In genomic region chr14:91867316-91867988, GRCh38 we compare ENCODE assay signal across 8 cellular contexts. TPM values are rescaled to one million over a fixed set of nuclear protein-coding genes. Genes with fewer than 3 reads are reported as not detected.
DNase-seq lines count a peak whose midpoint lies in the region; ATAC-seq and TF ChIP-seq lines count a peak whose summit lies in the region.

TSS of gene TC2N (minus strand) at chr14:91867536. CDS start at chr14:91813769, 53,767 bp downstream.

- no peaks in the 10 kb centered on the region for H3K9me3 Mint-ChIP-seq in Caco-2 (ENCODE audit: unreplicated experiment)
- H3K9me3 Mint-ChIP-seq in activated naive CD4-positive, alpha-beta T cell treated with anti-CD3 and anti-CD28 coated beads, Interleukin-2, amount 50 U/mL, for 24 hours, result no peaks in the 10 kb centered on the region

- no peak within 1 kb of the TSS for H3K18ac ChIP-seq in neuronal stem cell (ENCODE audit: low read length)

- H3K9me2 ChIP-seq in MM.1S (replicated peaks; ENCODE audit: insufficient read depth, low read length), result no peaks in the 10 kb centered on the region

- H3K4me1 ChIP-seq in Caco-2 (peaks cover 8% of the 10 kb centered on the region), MM.1S (ENCODE audit: low read length) (peaks cover 11% of the 10 kb centered on the region; the same call in 1 of the 2 replicates), neuronal stem cell (ENCODE audit: control insufficient read depth in 2 of 2, insufficient read depth in 1 of 2, low read depth in 1 of 2, low read length in 2 of 2) (no peaks in the 10 kb centered on the region)

- TF ChIP-seq CTCF in Caco-2 (IDR thresholded peaks at IDR 0.05; ENCODE audit: insufficient read depth in 1 of 2, low read depth in 1 of 2, low read length in 1 of 2, severe bottlenecking in 1 of 2, unreplicated experiment in 1 of 2), result no peak
- TF ChIP-seq CTCF in MM.1S (IDR thresholded peaks at IDR 0.05; ENCODE audit: low read length), result no peak

- no peak within 1 kb of the TSS for H3K23ac ChIP-seq in neuronal stem cell (ENCODE audit: low read depth, low read length, poor library complexity)

- H3K79me1 ChIP-seq in neuronal stem cell (ENCODE audit: low read depth, low read length), result no peaks in the 10 kb centered on the region

- H2BK12ac ChIP-seq in neuronal stem cell (ENCODE audit: low read length), result no peak within 1 kb of the TSS

- no peaks in the 10 kb centered on the region for H3K9me3 ChIP-seq in Caco-2
- no peaks in the 10 kb centered on the region for H3K9me3 ChIP-seq in MM.1S (replicated peaks; ENCODE audit: insufficient read depth, low read length)
- H3K9me3 ChIP-seq in neuronal stem cell (replicated peaks in 1 of 2; ENCODE audit: control insufficient read depth in 2 of 2, insufficient read depth in 1 of 2, low read depth in 1 of 2, low read length in 2 of 2), result no peaks in the 10 kb centered on the region

- peaks cover 15% of the 10 kb centered on the region for H3K4me1 Mint-ChIP-seq in Caco-2 (ENCODE audit: low read depth, unreplicated experiment)
- peaks cover 94% of the 10 kb centered on the region for H3K4me1 Mint-ChIP-seq in activated naive CD4-positive, alpha-beta T cell treated with anti-CD3 and anti-CD28 coated beads, Interleukin-2, amount 50 U/mL, for 24 hours

- ATAC-seq in GM19467 (IDR thresholded peaks at IDR 0.05; ENCODE audit: unreplicated experiment), result no peak

- H2AK5ac ChIP-seq in neuronal stem cell (ENCODE audit: low read depth, low read length), result no peak within 1 kb of the TSS

- H3K27me3 ChIP-seq in Caco-2 (replicated peaks; ENCODE audit: control insufficient read depth, insufficient read depth, low read length) (no peaks in the 10 kb centered on the region), MM.1S (replicated peaks; ENCODE audit: insufficient read depth, low read length) (no peaks in the 10 kb centered on the region; the same call in 1 of the 2 replicates), neuronal stem cell (ENCODE audit: control insufficient read depth in 3 of 3, insufficient read depth in 3 of 3, low read depth in 1 of 3, low read length in 3 of 3) (peaks cover 0 to 6% (median 0%) of the 10 kb centered on the region in 3 experiments)

- H3K4ac ChIP-seq in neuronal stem cell (ENCODE audit: low read length), result no peak within 1 kb of the TSS

- POLR2A ChIA-PET in Caco-2 (lab: Charles Lee), result no interaction called here

- BruUV-seq in Caco-2 (replicated peaks; lab: Mats Ljungman, UMichigan), result no TSS peak

- H4K91ac ChIP-seq in neuronal stem cell (ENCODE audit: low read depth, low read length, poor library complexity), result no peak within 1 kb of the TSS

- H3K4me2 ChIP-seq in MM.1S (ENCODE audit: low read depth, low read length) (peak within 1 kb of the TSS; percentile 32; the same call in 1 of the 2 replicates), neuronal stem cell (ENCODE audit: insufficient read depth, low read length, poor library complexity, severe bottlenecking) (no peak within 1 kb of the TSS)

- peaks cover 7% of the 10 kb centered on the region; the same call in 1 of the 2 replicates for H3F3A ChIP-seq in MM.1S (ENCODE audit: insufficient read depth, low read length)

- no peak within 1 kb of the TSS for H3K14ac ChIP-seq in neuronal stem cell (ENCODE audit: low read length)

- H3K36me3 ChIP-seq in Caco-2 (ENCODE audit: control insufficient read depth, insufficient read depth, low read length) (no peaks in the 10 kb centered on the region), MM.1S (replicated peaks; ENCODE audit: insufficient read depth, low read length) (no peaks in the 10 kb centered on the region), neuronal stem cell (replicated peaks in 1 of 2; ENCODE audit: control insufficient read depth in 2 of 2, insufficient read depth in 2 of 2, low read length in 2 of 2) (no peaks in the 10 kb centered on the region)

- no peaks in the 10 kb centered on the region for H3K79me2 ChIP-seq in MM.1S (ENCODE audit: low read length)

- CTCF ChIA-PET in Caco-2 (lab: Charles Lee), result no interaction called here

- DNase-seq in Caco-2 (no peak), MM.1S (no peak), neuronal stem cell (ENCODE audit: low spot score) (no peak), hippocampal formation (lab: John Stamatoyannopoulos, UW) (no peak), OCI-M1 (lab: John Stamatoyannopoulos, UW) (no peak), NOMO-1 treated with DMSO at 0.1 percent for 48 hours (lab: John Stamatoyannopoulos, UW; ENCODE audit: unreplicated experiment) (no peak)

- no peak within 1 kb of the TSS for H3K27ac ChIP-seq in MM.1S (ENCODE audit: low read length)
- H3K27ac ChIP-seq in neuronal stem cell (replicated peaks; ENCODE audit: low read length), result no peak within 1 kb of the TSS

- H3K4me3 Mint-ChIP-seq in Caco-2 (ENCODE audit: unreplicated experiment), result no peak within 1 kb of the TSS
- peak within 1 kb of the TSS; percentile 89 for H3K4me3 Mint-ChIP-seq in activated naive CD4-positive, alpha-beta T cell treated with anti-CD3 and anti-CD28 coated beads, Interleukin-2, amount 50 U/mL, for 24 hours

- no peak within 1 kb of the TSS for H4K8ac ChIP-seq in neuronal stem cell (ENCODE audit: low read depth, low read length)

- no peaks in the 10 kb centered on the region for H3K36me3 Mint-ChIP-seq in Caco-2 (ENCODE audit: insufficient read depth, unreplicated experiment)
- H3K36me3 Mint-ChIP-seq in activated naive CD4-positive, alpha-beta T cell treated with anti-CD3 and anti-CD28 coated beads, Interleukin-2, amount 50 U/mL, for 24 hours, result peaks cover 9% of the 10 kb centered on the region

- no peak within 1 kb of the TSS for H3K27ac Mint-ChIP-seq in Caco-2 (ENCODE audit: unreplicated experiment)
- peak within 1 kb of the TSS; percentile 99 for H3K27ac Mint-ChIP-seq in activated naive CD4-positive, alpha-beta T cell treated with anti-CD3 and anti-CD28 coated beads, Interleukin-2, amount 50 U/mL, for 24 hours

- H3K9ac ChIP-seq in MM.1S (ENCODE audit: low read length) (no peak within 1 kb of the TSS), neuronal stem cell (ENCODE audit: low read depth, low read length, poor library complexity) (no peak within 1 kb of the TSS)

- intact Hi-C loops in Caco-2 (cut with micrococcal nuclease; ENCODE audit: unreplicated experiment), result no loop called here

- no peak within 1 kb of the TSS for H2BK15ac ChIP-seq in neuronal stem cell (ENCODE audit: low read length)

- H2BK5ac ChIP-seq in neuronal stem cell (ENCODE audit: low read length), result no peak within 1 kb of the TSS

- H2AFZ ChIP-seq in MM.1S (ENCODE audit: low read length) (no peak within 1 kb of the TSS), neuronal stem cell (ENCODE audit: low read length) (no peak within 1 kb of the TSS)

- H4K20me1 ChIP-seq in MM.1S (ENCODE audit: insufficient read depth, low read length), result no peaks in the 10 kb centered on the region

- WGBS in neuronal stem cell (ENCODE audit: extremely low coverage in 2 of 2, insufficient read length in 2 of 2, insufficient replicate concordance in 1 of 2), 2 donors, result no CpG with 5 or more reads among the region's 10 CpGs

- peak within 1 kb of the TSS; percentile 16 for H2BK120ac ChIP-seq in neuronal stem cell (ENCODE audit: low read depth, low read length)

- no peaks in the 10 kb centered on the region for H3K27me3 Mint-ChIP-seq in Caco-2 (ENCODE audit: insufficient read depth, unreplicated experiment)
- no peaks in the 10 kb centered on the region for H3K27me3 Mint-ChIP-seq in activated naive CD4-positive, alpha-beta T cell treated with anti-CD3 and anti-CD28 coated beads, Interleukin-2, amount 50 U/mL, for 24 hours

- no peak within 1 kb of the TSS for H3K4me3 ChIP-seq in Caco-2 (ENCODE audit: low read depth, low read length)
- no peak within 1 kb of the TSS for H3K4me3 ChIP-seq in MM.1S (ENCODE audit: low read length)
- no peak within 1 kb of the TSS for H3K4me3 ChIP-seq in neuronal stem cell (ENCODE audit: low read length in 2 of 2)

RNA-seq across cellular contexts. Expression of gene TC2N, which starts in this region (rescaled TPM):
- 30.6 and 31.0 TPM in 2 replicates for total RNA-seq in Caco-2 (2022)
- polyA plus RNA-seq in neuronal stem cell (2013, experiment 1 of 2), result 0.81 TPM
- polyA plus RNA-seq in neuronal stem cell (2013, experiment 2 of 2), result 0.82 TPM
